Comparison of ENCODE assay signal across 1 cellular context in genomic region chr10:21496285-21497176, GRCh38.
A peak's percentile ranks its signal among the peaks of the same experiment; 100 is the strongest.
TF ChIP-seq lines count a peak whose summit lies in the region.

No MANE protein-coding gene starts in this region.

TF ChIP-seq in HepG2, 621 proteins besides CTCF, POLR2A, EP300 and RAD21 (continued from another document and continues in another):
- peak; percentile 92 for TF ChIP-seq HNRNPK (IDR thresholded peaks at IDR 0.05; ENCODE audit: low read depth, low read length, poor library complexity, severe bottlenecking)
- TF ChIP-seq FOXK1 (CRISPR knock-in tag; IDR thresholded peaks at IDR 0.05; ENCODE audit: borderline replicate concordance, low read depth) = no peak
- no peak for TF ChIP-seq ZNF761 (CRISPR knock-in tag; conservative IDR thresholded peaks at IDR 0.05)
- no peak for TF ChIP-seq ZMYM4 (CRISPR knock-in tag; IDR thresholded peaks at IDR 0.05)
- no peak for TF ChIP-seq HNRNPH1 (optimal IDR thresholded peaks at IDR 0.05; ENCODE audit: low read depth, low read length)
- TF ChIP-seq CREBL2 (CRISPR knock-in tag; IDR thresholded peaks at IDR 0.05; ENCODE audit: borderline replicate concordance) = peak; percentile 38; the same call in 1 of the 2 replicates
- peak; percentile 74; the same call in 1 of the 2 replicates for TF ChIP-seq TAF1 (CRISPR knock-in tag; IDR thresholded peaks at IDR 0.05)
- no peak for TF ChIP-seq ARHGAP35 (CRISPR knock-in tag; IDR thresholded peaks at IDR 0.05; ENCODE audit: borderline replicate concordance)
- TF ChIP-seq ZBTB37 (CRISPR knock-in tag; IDR thresholded peaks at IDR 0.05) = no peak
- TF ChIP-seq CC2D1A (CRISPR knock-in tag; IDR thresholded peaks at IDR 0.05) = no peak
- peak; percentile 69; the same call in 1 of the 2 replicates for TF ChIP-seq ZC3H13 (CRISPR knock-in tag; IDR thresholded peaks at IDR 0.05)
- TF ChIP-seq ZNF660 (CRISPR knock-in tag; IDR thresholded peaks at IDR 0.05; ENCODE audit: borderline replicate concordance, low read depth) = 0 out of 2 replicates have a peak, but pooled peaks have one; percentile 77
- TF ChIP-seq HIC2 (CRISPR knock-in tag; IDR thresholded peaks at IDR 0.05; ENCODE audit: low read depth) = peak; percentile 33; the same call in 1 of the 2 replicates
- TF ChIP-seq RCOR2 (CRISPR knock-in tag; IDR thresholded peaks at IDR 0.05) = no peak
- TF ChIP-seq CENPX (CRISPR knock-in tag; IDR thresholded peaks at IDR 0.05) = no peak
- TF ChIP-seq NFE2 (CRISPR knock-in tag; IDR thresholded peaks at IDR 0.05) = no peak
- TF ChIP-seq ZNF768 (CRISPR knock-in tag; IDR thresholded peaks at IDR 0.05) = no peak; the same call in none of the 2 replicates
- no peak for TF ChIP-seq IRF2 (CRISPR knock-in tag; IDR thresholded peaks at IDR 0.05)
- no peak; the same call in 1 of the 2 replicates for TF ChIP-seq E2F5 (CRISPR knock-in tag; conservative IDR thresholded peaks at IDR 0.05)
- 0 out of 2 replicates have a peak, but pooled peaks have one; percentile 81 for TF ChIP-seq NFATC3 (CRISPR knock-in tag; IDR thresholded peaks at IDR 0.05)
- no peak for TF ChIP-seq ZEB1 (IDR thresholded peaks at IDR 0.05; ENCODE audit: insufficient replicate concordance, low read depth)
- no peak for TF ChIP-seq HOXA3 (CRISPR knock-in tag; IDR thresholded peaks at IDR 0.05)
- no peak for TF ChIP-seq U2AF2 (IDR thresholded peaks at IDR 0.05; ENCODE audit: low read depth, low read length)
- TF ChIP-seq BCLAF1 (IDR thresholded peaks at IDR 0.05) = no peak
- no peak for TF ChIP-seq ZSCAN22 (CRISPR knock-in tag; IDR thresholded peaks at IDR 0.05)
- TF ChIP-seq PRPF4 (IDR thresholded peaks at IDR 0.05; ENCODE audit: low read depth, low read length, poor library complexity, severe bottlenecking) = no peak
- 0 out of 2 replicates have a peak, but pooled peaks have one; percentile 42 for TF ChIP-seq DPF2 (CRISPR knock-in tag; IDR thresholded peaks at IDR 0.05; ENCODE audit: borderline replicate concordance, low read depth)
- peak; percentile 26; the same call in 1 of the 2 replicates for TF ChIP-seq BORCS8-MEF2B (CRISPR knock-in tag; IDR thresholded peaks at IDR 0.05)
- 0 out of 2 replicates have a peak, but pooled peaks have one; percentile 46 for TF ChIP-seq SMAD9 (CRISPR knock-in tag; IDR thresholded peaks at IDR 0.05)
- TF ChIP-seq PAXIP1 (CRISPR knock-in tag; conservative IDR thresholded peaks at IDR 0.05) = 0 out of 2 replicates have a peak, but pooled peaks have one; percentile 3
- no peak for TF ChIP-seq GLMP (CRISPR knock-in tag; IDR thresholded peaks at IDR 0.05; ENCODE audit: borderline replicate concordance)
- no peak for TF ChIP-seq NFE2L2 (IDR thresholded peaks at IDR 0.05; ENCODE audit: low read length)
- no peak; the same call in 1 of the 2 replicates for TF ChIP-seq ZNF580 (CRISPR knock-in tag; IDR thresholded peaks at IDR 0.05; ENCODE audit: borderline replicate concordance, low read depth)
- TF ChIP-seq ZNF296 (CRISPR knock-in tag; conservative IDR thresholded peaks at IDR 0.05) = no peak
- TF ChIP-seq PRDM15 (CRISPR knock-in tag; IDR thresholded peaks at IDR 0.05) = no peak
- TF ChIP-seq IKZF4 (CRISPR knock-in tag; IDR thresholded peaks at IDR 0.05; ENCODE audit: borderline replicate concordance, low read depth, not compliant biosample characterization) = peak; percentile 92
- TF ChIP-seq AHR (CRISPR knock-in tag; IDR thresholded peaks at IDR 0.05) = no peak
- no peak for TF ChIP-seq TFE3 (CRISPR knock-in tag; IDR thresholded peaks at IDR 0.05)
- no peak for TF ChIP-seq ZSCAN20 (CRISPR knock-in tag; IDR thresholded peaks at IDR 0.05; ENCODE audit: borderline replicate concordance)
- peak; percentile 23; the same call in 1 of the 2 replicates for TF ChIP-seq ZBTB42 (CRISPR knock-in tag; IDR thresholded peaks at IDR 0.05)
- TF ChIP-seq MEIS2 (CRISPR knock-in tag; IDR thresholded peaks at IDR 0.05) = no peak; the same call in 1 of the 2 replicates
- no peak for TF ChIP-seq KDM6A (CRISPR knock-in tag; IDR thresholded peaks at IDR 0.05; ENCODE audit: low read depth)
- no peak; the same call in none of the 2 replicates for TF ChIP-seq SATB2 (CRISPR knock-in tag; IDR thresholded peaks at IDR 0.05)
- no peak for TF ChIP-seq ZNF138 (CRISPR knock-in tag; IDR thresholded peaks at IDR 0.05; ENCODE audit: low read depth)
- TF ChIP-seq E2F2 (CRISPR knock-in tag; IDR thresholded peaks at IDR 0.05; ENCODE audit: borderline replicate concordance) = 0 out of 2 replicates have a peak, but pooled peaks have one; percentile 30
